Comparison of ENCODE assay signal across 1 cellular context in genomic region chr6:44179072-44179536, GRCh38.
TF ChIP-seq lines count a peak whose summit lies in the region.

No MANE protein-coding gene starts in this region.

TF ChIP-seq in HepG2, 621 proteins besides CTCF, POLR2A, EP300 and RAD21 (continues in another document):
- no peak for TF ChIP-seq ZNF256 (CRISPR knock-in tag; conservative IDR thresholded peaks at IDR 0.05)
- TF ChIP-seq ZSCAN12 (CRISPR knock-in tag; IDR thresholded peaks at IDR 0.05) = no peak
- TF ChIP-seq ARID3A (IDR thresholded peaks at IDR 0.05; ENCODE audit: low read depth, low read length) = peak; percentile 72
- peak; percentile 65 for TF ChIP-seq SALL1 (CRISPR knock-in tag; IDR thresholded peaks at IDR 0.05)
- TF ChIP-seq KAT2B (IDR thresholded peaks at IDR 0.05; ENCODE audit: borderline replicate concordance, low read depth, low read length) = no peak
- 0 out of 2 replicates have a peak, but pooled peaks have one; percentile 2 for TF ChIP-seq CEBPB (IDR thresholded peaks at IDR 0.05; ENCODE audit: borderline replicate concordance, low read depth, low read length)
- peak; percentile 86 for TF ChIP-seq NR2C2 (CRISPR knock-in tag; IDR thresholded peaks at IDR 0.05; ENCODE audit: borderline replicate concordance)
- TF ChIP-seq ATF3 (CRISPR knock-in tag; IDR thresholded peaks at IDR 0.05) = peak; percentile 73; the same call in 1 of the 2 replicates
- TF ChIP-seq ZFX (CRISPR knock-in tag; IDR thresholded peaks at IDR 0.05; ENCODE audit: low read depth) = 0 out of 2 replicates have a peak, but pooled peaks have one; percentile 14
- peak; percentile 36; the same call in 1 of the 2 replicates for TF ChIP-seq ETV5 (CRISPR knock-in tag; IDR thresholded peaks at IDR 0.05; ENCODE audit: borderline replicate concordance)
- peak; percentile 77; the same call in 1 of the 2 replicates for TF ChIP-seq HIC2 (CRISPR knock-in tag; IDR thresholded peaks at IDR 0.05; ENCODE audit: low read depth)
- 0 out of 2 replicates have a peak, but pooled peaks have one; percentile 16 for TF ChIP-seq ELF3 (CRISPR knock-in tag; IDR thresholded peaks at IDR 0.05)
- peak; percentile 18; the same call in 1 of the 2 replicates for TF ChIP-seq CEBPG (CRISPR knock-in tag; IDR thresholded peaks at IDR 0.05)
- TF ChIP-seq ZNF644 (CRISPR knock-in tag; IDR thresholded peaks at IDR 0.05; ENCODE audit: low read depth) = 0 out of 2 replicates have a peak, but pooled peaks have one; percentile 8
- TF ChIP-seq HMG20B (CRISPR knock-in tag; conservative IDR thresholded peaks at IDR 0.05) = no peak
- peak; percentile 23; the same call in 1 of the 2 replicates for TF ChIP-seq PITX1 (CRISPR knock-in tag; IDR thresholded peaks at IDR 0.05)
- TF ChIP-seq ZMYM3 (CRISPR knock-in tag; IDR thresholded peaks at IDR 0.05) = peak; percentile 77
- TF ChIP-seq IKZF5 (CRISPR knock-in tag; IDR thresholded peaks at IDR 0.05) = peak; percentile 56; the same call in 1 of the 2 replicates
- TF ChIP-seq POGZ (CRISPR knock-in tag; IDR thresholded peaks at IDR 0.05) = peak; percentile 46; the same call in 1 of the 2 replicates
- TF ChIP-seq ZNF580 (CRISPR knock-in tag; IDR thresholded peaks at IDR 0.05; ENCODE audit: borderline replicate concordance, low read depth) = 0 out of 2 replicates have a peak, but pooled peaks have one; percentile 40
- TF ChIP-seq TP53 (CRISPR knock-in tag; conservative IDR thresholded peaks at IDR 0.05) = no peak
- TF ChIP-seq ZBTB33 (CRISPR knock-in tag; IDR thresholded peaks at IDR 0.05) = 0 out of 2 replicates have a peak, but pooled peaks have one; percentile 19
- TF ChIP-seq ARNT2 (CRISPR knock-in tag; IDR thresholded peaks at IDR 0.05; ENCODE audit: low read depth) = 0 out of 2 replicates have a peak, but pooled peaks have one; percentile 37
- no peak for TF ChIP-seq FOXP4 (CRISPR knock-in tag; IDR thresholded peaks at IDR 0.05)
- no peak for TF ChIP-seq ZNF777 (CRISPR knock-in tag; IDR thresholded peaks at IDR 0.05)
- TF ChIP-seq CCDC6 (CRISPR knock-in tag; IDR thresholded peaks at IDR 0.05) = no peak
- peak; percentile 22; the same call in 1 of the 2 replicates for TF ChIP-seq HOXA3 (CRISPR knock-in tag; IDR thresholded peaks at IDR 0.05)
- TF ChIP-seq ZNF367 (CRISPR knock-in tag; IDR thresholded peaks at IDR 0.05; ENCODE audit: borderline replicate concordance) = no peak
- TF ChIP-seq, protein P1, sequence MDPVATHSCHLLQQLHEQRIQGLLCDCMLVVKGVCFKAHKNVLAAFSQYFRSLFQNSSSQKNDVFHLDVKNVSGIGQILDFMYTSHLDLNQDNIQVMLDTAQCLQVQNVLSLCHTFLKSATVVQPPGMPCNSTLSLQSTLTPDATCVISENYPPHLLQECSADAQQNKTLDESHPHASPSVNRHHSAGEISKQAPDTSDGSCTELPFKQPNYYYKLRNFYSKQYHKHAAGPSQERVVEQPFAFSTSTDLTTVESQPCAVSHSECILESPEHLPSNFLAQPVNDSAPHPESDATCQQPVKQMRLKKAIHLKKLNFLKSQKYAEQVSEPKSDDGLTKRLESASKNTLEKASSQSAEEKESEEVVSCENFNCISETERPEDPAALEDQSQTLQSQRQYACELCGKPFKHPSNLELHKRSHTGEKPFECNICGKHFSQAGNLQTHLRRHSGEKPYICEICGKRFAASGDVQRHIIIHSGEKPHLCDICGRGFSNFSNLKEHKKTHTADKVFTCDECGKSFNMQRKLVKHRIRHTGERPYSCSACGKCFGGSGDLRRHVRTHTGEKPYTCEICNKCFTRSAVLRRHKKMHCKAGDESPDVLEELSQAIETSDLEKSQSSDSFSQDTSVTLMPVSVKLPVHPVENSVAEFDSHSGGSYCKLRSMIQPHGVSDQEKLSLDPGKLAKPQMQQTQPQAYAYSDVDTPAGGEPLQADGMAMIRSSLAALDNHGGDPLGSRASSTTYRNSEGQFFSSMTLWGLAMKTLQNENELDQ (CRISPR knock-in tag; IDR thresholded peaks at IDR 0.05; ENCODE audit: borderline replicate concordance) = no peak
- TF ChIP-seq MTA1 (CRISPR knock-in tag; IDR thresholded peaks at IDR 0.05; ENCODE audit: borderline replicate concordance) = 0 out of 2 replicates have a peak, but pooled peaks have one; percentile 64
- TF ChIP-seq DMAP1 (CRISPR knock-in tag; IDR thresholded peaks at IDR 0.05) = no peak
- no peak for TF ChIP-seq ZNF703 (CRISPR knock-in tag; IDR thresholded peaks at IDR 0.05; ENCODE audit: borderline replicate concordance)
- no peak for TF ChIP-seq LCORL (IDR thresholded peaks at IDR 0.05)
- TF ChIP-seq LCORL (CRISPR knock-in tag; IDR thresholded peaks at IDR 0.05) = peak; percentile 55; the same call in 1 of the 2 replicates
- peak; percentile 96 for TF ChIP-seq FOSL2 (CRISPR knock-in tag; IDR thresholded peaks at IDR 0.05)
- peak; percentile 85; the same call in 1 of the 2 replicates for TF ChIP-seq ZMYM2 (CRISPR knock-in tag; IDR thresholded peaks at IDR 0.05)
- TF ChIP-seq ZKSCAN5 (CRISPR knock-in tag; IDR thresholded peaks at IDR 0.05) = no peak
- TF ChIP-seq RARA (CRISPR knock-in tag; IDR thresholded peaks at IDR 0.05) = peak; percentile 83
- TF ChIP-seq ZBTB3 (CRISPR knock-in tag; IDR thresholded peaks at IDR 0.05; ENCODE audit: borderline replicate concordance, low read depth) = 0 out of 2 replicates have a peak, but pooled peaks have one; percentile 65
- TF ChIP-seq CREM (IDR thresholded peaks at IDR 0.05) = no peak; the same call in 1 of the 2 replicates
- no peak for TF ChIP-seq CREM (CRISPR knock-in tag; IDR thresholded peaks at IDR 0.05)
- TF ChIP-seq HDAC2 (CRISPR knock-in tag; IDR thresholded peaks at IDR 0.05) = peak; percentile 48; the same call in 1 of the 2 replicates
- no peak for TF ChIP-seq ZNF678 (CRISPR knock-in tag; IDR thresholded peaks at IDR 0.05)
- peak; percentile 61; the same call in 1 of the 2 replicates for TF ChIP-seq KDM1A (CRISPR knock-in tag; IDR thresholded peaks at IDR 0.05)
- TF ChIP-seq HDAC1 (CRISPR knock-in tag; IDR thresholded peaks at IDR 0.05) = peak; percentile 59; the same call in 1 of the 2 replicates
- peak; percentile 82; the same call in 1 of the 2 replicates for TF ChIP-seq FOSL1 (CRISPR knock-in tag; IDR thresholded peaks at IDR 0.05; ENCODE audit: borderline replicate concordance)
- TF ChIP-seq ZNF607 (CRISPR knock-in tag; IDR thresholded peaks at IDR 0.05; ENCODE audit: borderline replicate concordance) = 0 out of 2 replicates have a peak, but pooled peaks have one; percentile 8
- TF ChIP-seq, protein P2, sequence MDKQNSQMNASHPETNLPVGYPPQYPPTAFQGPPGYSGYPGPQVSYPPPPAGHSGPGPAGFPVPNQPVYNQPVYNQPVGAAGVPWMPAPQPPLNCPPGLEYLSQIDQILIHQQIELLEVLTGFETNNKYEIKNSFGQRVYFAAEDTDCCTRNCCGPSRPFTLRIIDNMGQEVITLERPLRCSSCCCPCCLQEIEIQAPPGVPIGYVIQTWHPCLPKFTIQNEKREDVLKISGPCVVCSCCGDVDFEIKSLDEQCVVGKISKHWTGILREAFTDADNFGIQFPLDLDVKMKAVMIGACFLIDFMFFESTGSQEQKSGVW (CRISPR knock-in tag; IDR thresholded peaks at IDR 0.05; ENCODE audit: borderline replicate concordance) = no peak
- TF ChIP-seq, protein P3, sequence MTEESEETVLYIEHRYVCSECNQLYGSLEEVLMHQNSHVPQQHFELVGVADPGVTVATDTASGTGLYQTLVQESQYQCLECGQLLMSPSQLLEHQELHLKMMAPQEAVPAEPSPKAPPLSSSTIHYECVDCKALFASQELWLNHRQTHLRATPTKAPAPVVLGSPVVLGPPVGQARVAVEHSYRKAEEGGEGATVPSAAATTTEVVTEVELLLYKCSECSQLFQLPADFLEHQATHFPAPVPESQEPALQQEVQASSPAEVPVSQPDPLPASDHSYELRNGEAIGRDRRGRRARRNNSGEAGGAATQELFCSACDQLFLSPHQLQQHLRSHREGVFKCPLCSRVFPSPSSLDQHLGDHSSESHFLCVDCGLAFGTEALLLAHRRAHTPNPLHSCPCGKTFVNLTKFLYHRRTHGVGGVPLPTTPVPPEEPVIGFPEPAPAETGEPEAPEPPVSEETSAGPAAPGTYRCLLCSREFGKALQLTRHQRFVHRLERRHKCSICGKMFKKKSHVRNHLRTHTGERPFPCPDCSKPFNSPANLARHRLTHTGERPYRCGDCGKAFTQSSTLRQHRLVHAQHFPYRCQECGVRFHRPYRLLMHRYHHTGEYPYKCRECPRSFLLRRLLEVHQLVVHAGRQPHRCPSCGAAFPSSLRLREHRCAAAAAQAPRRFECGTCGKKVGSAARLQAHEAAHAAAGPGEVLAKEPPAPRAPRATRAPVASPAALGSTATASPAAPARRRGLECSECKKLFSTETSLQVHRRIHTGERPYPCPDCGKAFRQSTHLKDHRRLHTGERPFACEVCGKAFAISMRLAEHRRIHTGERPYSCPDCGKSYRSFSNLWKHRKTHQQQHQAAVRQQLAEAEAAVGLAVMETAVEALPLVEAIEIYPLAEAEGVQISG (CRISPR knock-in tag; IDR thresholded peaks at IDR 0.05) = 0 out of 2 replicates have a peak, but pooled peaks have one; percentile 39
- peak; percentile 59 for TF ChIP-seq TEAD3 (CRISPR knock-in tag; optimal IDR thresholded peaks at IDR 0.05; ENCODE audit: borderline replicate concordance)
- peak; percentile 72; the same call in 1 of the 2 replicates for TF ChIP-seq JUND (CRISPR knock-in tag; IDR thresholded peaks at IDR 0.05)
- TF ChIP-seq ZBTB7A (CRISPR knock-in tag; IDR thresholded peaks at IDR 0.05) = no peak
- peak; percentile 68; the same call in 1 of the 2 replicates for TF ChIP-seq RXRA (CRISPR knock-in tag; IDR thresholded peaks at IDR 0.05)
- TF ChIP-seq JUN (CRISPR knock-in tag; IDR thresholded peaks at IDR 0.05) = peak; percentile 76; the same call in 1 of the 2 replicates
- TF ChIP-seq STAG1 (CRISPR knock-in tag; IDR thresholded peaks at IDR 0.05) = 0 out of 2 replicates have a peak, but pooled peaks have one; percentile 6
